In genomic region chr7:150322833-150323681, GRCh38 we compare ENCODE assay signal across 1 cellular context.
TF ChIP-seq lines count a peak whose summit lies in the region.

ACTR3C (minus strand) TSS chr7:150323545; CDS start chr7:150295296, 28,249 bp downstream.
LRRC61 (plus strand) TSS chr7:150323355; CDS start chr7:150336862, 13,507 bp downstream.

TF ChIP-seq in K562, 482 proteins besides CTCF, POLR2A, EP300 and RAD21 (continued from another document):
- TF ChIP-seq, protein P1, sequence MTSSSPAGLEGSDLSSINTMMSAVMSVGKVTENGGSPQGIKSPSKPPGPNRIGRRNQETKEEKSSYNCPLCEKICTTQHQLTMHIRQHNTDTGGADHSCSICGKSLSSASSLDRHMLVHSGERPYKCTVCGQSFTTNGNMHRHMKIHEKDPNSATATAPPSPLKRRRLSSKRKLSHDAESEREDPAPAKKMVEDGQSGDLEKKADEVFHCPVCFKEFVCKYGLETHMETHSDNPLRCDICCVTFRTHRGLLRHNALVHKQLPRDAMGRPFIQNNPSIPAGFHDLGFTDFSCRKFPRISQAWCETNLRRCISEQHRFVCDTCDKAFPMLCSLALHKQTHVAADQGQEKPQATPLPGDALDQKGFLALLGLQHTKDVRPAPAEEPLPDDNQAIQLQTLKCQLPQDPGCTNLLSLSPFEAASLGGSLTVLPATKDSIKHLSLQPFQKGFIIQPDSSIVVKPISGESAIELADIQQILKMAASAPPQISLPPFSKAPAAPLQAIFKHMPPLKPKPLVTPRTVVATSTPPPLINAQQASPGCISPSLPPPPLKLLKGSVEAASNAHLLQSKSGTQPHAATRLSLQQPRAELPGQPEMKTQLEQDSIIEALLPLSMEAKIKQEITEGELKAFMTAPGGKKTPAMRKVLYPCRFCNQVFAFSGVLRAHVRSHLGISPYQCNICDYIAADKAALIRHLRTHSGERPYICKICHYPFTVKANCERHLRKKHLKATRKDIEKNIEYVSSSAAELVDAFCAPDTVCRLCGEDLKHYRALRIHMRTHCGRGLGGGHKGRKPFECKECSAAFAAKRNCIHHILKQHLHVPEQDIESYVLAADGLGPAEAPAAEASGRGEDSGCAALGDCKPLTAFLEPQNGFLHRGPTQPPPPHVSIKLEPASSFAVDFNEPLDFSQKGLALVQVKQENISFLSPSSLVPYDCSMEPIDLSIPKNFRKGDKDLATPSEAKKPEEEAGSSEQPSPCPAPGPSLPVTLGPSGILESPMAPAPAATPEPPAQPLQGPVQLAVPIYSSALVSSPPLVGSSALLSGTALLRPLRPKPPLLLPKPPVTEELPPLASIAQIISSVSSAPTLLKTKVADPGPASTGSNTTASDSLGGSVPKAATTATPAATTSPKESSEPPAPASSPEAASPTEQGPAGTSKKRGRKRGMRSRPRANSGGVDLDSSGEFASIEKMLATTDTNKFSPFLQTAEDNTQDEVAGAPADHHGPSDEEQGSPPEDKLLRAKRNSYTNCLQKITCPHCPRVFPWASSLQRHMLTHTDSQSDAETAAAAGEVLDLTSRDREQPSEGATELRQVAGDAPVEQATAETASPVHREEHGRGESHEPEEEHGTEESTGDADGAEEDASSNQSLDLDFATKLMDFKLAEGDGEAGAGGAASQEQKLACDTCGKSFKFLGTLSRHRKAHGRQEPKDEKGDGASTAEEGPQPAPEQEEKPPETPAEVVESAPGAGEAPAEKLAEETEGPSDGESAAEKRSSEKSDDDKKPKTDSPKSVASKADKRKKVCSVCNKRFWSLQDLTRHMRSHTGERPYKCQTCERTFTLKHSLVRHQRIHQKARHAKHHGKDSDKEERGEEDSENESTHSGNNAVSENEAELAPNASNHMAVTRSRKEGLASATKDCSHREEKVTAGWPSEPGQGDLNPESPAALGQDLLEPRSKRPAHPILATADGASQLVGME (CRISPR knock-in tag; IDR thresholded peaks at IDR 0.05), result peak; percentile 96
- TF ChIP-seq PTRF (tag; IDR thresholded peaks at IDR 0.05), result no peak
- TF ChIP-seq ZNF707 (CRISPR knock-in tag; conservative IDR thresholded peaks at IDR 0.05), result 0 out of 2 replicates have a peak, but pooled peaks have one; percentile 12
- peak; percentile 70; the same call in 1 of the 2 replicates for TF ChIP-seq ATF4 (CRISPR knock-in tag; IDR thresholded peaks at IDR 0.05)
- no peak for TF ChIP-seq RBM25 (IDR thresholded peaks at IDR 0.05; ENCODE audit: low read depth, low read length, severe bottlenecking)
- peak; percentile 64 for TF ChIP-seq ZNF143 (CRISPR knock-in tag; IDR thresholded peaks at IDR 0.05)
- TF ChIP-seq BRCA1 (IDR thresholded peaks at IDR 0.05), result no peak
- no peak for TF ChIP-seq BRCA1 (CRISPR knock-in tag; IDR thresholded peaks at IDR 0.05)
- no peak for TF ChIP-seq ZNF398 (CRISPR knock-in tag; IDR thresholded peaks at IDR 0.05)
- 0 out of 2 replicates have a peak, but pooled peaks have one; percentile 37 for TF ChIP-seq ZFP1 (CRISPR knock-in tag; IDR thresholded peaks at IDR 0.05)
- TF ChIP-seq MAFG (tag; conservative IDR thresholded peaks at IDR 0.05), result no peak
- TF ChIP-seq NFIX (CRISPR knock-in tag; IDR thresholded peaks at IDR 0.05; ENCODE audit: low read depth), result no peak
- TF ChIP-seq HOMEZ (CRISPR knock-in tag; IDR thresholded peaks at IDR 0.05), result peak; percentile 83; the same call in 1 of the 2 replicates
- TF ChIP-seq GATAD2B (IDR thresholded peaks at IDR 0.05; ENCODE audit: borderline replicate concordance), result peak; percentile 16
- TF ChIP-seq ZNF311 (CRISPR knock-in tag; IDR thresholded peaks at IDR 0.05), result 0 out of 2 replicates have a peak, but pooled peaks have one; percentile 76
- peak; percentile 95 for TF ChIP-seq ZBTB43 (CRISPR knock-in tag; IDR thresholded peaks at IDR 0.05)
- TF ChIP-seq POU5F1 (IDR thresholded peaks at IDR 0.05; ENCODE audit: borderline replicate concordance, low read depth, low read length, partially characterized antibody), result peak; percentile 12
- TF ChIP-seq ZNF232 (CRISPR knock-in tag; IDR thresholded peaks at IDR 0.05), result peak; percentile 97
- TF ChIP-seq, protein P2, sequence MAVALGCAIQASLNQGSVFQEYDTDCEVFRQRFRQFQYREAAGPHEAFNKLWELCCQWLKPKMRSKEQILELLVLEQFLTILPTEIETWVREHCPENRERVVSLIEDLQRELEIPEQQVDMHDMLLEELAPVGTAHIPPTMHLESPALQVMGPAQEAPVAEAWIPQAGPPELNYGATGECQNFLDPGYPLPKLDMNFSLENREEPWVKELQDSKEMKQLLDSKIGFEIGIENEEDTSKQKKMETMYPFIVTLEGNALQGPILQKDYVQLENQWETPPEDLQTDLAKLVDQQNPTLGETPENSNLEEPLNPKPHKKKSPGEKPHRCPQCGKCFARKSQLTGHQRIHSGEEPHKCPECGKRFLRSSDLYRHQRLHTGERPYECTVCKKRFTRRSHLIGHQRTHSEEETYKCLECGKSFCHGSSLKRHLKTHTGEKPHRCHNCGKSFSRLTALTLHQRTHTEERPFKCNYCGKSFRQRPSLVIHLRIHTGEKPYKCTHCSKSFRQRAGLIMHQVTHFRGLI (CRISPR knock-in tag; IDR thresholded peaks at IDR 0.05), result peak; percentile 87; the same call in 1 of the 2 replicates
- peak; percentile 88 for TF ChIP-seq ZNF431 (CRISPR knock-in tag; IDR thresholded peaks at IDR 0.05)
- TF ChIP-seq LCOR (CRISPR knock-in tag; IDR thresholded peaks at IDR 0.05), result peak; percentile 95
- TF ChIP-seq ZNF174 (CRISPR knock-in tag; IDR thresholded peaks at IDR 0.05), result 0 out of 2 replicates have a peak, but pooled peaks have one; percentile 4
- no peak for TF ChIP-seq ZNF124 (CRISPR knock-in tag; IDR thresholded peaks at IDR 0.05)
- peak; percentile 56; the same call in 1 of the 2 replicates for TF ChIP-seq ZZZ3 (IDR thresholded peaks at IDR 0.05)
- TF ChIP-seq POLR3A (IDR thresholded peaks at IDR 0.05; ENCODE audit: borderline replicate concordance, extremely low read depth, insufficient read depth, insufficient read length), result no peak
- no peak for TF ChIP-seq ZNF507 (tag; conservative IDR thresholded peaks at IDR 0.05)
- TF ChIP-seq BRD9 (IDR thresholded peaks at IDR 0.05; ENCODE audit: low read depth, partially characterized antibody), result peak; percentile 96
- TF ChIP-seq, protein P3, sequence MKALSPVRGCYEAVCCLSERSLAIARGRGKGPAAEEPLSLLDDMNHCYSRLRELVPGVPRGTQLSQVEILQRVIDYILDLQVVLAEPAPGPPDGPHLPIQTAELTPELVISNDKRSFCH (CRISPR knock-in tag; IDR thresholded peaks at IDR 0.05), result no peak
- TF ChIP-seq, protein P3 (tag; IDR thresholded peaks at IDR 0.05), result peak; percentile 97
- TF ChIP-seq ZNF239 (CRISPR knock-in tag; IDR thresholded peaks at IDR 0.05), result peak; percentile 51
- no peak for TF ChIP-seq PHF20 (IDR thresholded peaks at IDR 0.05; ENCODE audit: partially characterized antibody)
- TF ChIP-seq ZNF24 (IDR thresholded peaks at IDR 0.05), result peak; percentile 52
- TF ChIP-seq, protein P4, sequence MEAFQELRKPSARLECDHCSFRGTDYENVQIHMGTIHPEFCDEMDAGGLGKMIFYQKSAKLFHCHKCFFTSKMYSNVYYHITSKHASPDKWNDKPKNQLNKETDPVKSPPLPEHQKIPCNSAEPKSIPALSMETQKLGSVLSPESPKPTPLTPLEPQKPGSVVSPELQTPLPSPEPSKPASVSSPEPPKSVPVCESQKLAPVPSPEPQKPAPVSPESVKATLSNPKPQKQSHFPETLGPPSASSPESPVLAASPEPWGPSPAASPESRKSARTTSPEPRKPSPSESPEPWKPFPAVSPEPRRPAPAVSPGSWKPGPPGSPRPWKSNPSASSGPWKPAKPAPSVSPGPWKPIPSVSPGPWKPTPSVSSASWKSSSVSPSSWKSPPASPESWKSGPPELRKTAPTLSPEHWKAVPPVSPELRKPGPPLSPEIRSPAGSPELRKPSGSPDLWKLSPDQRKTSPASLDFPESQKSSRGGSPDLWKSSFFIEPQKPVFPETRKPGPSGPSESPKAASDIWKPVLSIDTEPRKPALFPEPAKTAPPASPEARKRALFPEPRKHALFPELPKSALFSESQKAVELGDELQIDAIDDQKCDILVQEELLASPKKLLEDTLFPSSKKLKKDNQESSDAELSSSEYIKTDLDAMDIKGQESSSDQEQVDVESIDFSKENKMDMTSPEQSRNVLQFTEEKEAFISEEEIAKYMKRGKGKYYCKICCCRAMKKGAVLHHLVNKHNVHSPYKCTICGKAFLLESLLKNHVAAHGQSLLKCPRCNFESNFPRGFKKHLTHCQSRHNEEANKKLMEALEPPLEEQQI (IDR thresholded peaks at IDR 0.05), result no peak; the same call in 1 of the 2 replicates
- TF ChIP-seq MIER1 (IDR thresholded peaks at IDR 0.05; ENCODE audit: low read depth), result no peak
- TF ChIP-seq, protein P5, sequence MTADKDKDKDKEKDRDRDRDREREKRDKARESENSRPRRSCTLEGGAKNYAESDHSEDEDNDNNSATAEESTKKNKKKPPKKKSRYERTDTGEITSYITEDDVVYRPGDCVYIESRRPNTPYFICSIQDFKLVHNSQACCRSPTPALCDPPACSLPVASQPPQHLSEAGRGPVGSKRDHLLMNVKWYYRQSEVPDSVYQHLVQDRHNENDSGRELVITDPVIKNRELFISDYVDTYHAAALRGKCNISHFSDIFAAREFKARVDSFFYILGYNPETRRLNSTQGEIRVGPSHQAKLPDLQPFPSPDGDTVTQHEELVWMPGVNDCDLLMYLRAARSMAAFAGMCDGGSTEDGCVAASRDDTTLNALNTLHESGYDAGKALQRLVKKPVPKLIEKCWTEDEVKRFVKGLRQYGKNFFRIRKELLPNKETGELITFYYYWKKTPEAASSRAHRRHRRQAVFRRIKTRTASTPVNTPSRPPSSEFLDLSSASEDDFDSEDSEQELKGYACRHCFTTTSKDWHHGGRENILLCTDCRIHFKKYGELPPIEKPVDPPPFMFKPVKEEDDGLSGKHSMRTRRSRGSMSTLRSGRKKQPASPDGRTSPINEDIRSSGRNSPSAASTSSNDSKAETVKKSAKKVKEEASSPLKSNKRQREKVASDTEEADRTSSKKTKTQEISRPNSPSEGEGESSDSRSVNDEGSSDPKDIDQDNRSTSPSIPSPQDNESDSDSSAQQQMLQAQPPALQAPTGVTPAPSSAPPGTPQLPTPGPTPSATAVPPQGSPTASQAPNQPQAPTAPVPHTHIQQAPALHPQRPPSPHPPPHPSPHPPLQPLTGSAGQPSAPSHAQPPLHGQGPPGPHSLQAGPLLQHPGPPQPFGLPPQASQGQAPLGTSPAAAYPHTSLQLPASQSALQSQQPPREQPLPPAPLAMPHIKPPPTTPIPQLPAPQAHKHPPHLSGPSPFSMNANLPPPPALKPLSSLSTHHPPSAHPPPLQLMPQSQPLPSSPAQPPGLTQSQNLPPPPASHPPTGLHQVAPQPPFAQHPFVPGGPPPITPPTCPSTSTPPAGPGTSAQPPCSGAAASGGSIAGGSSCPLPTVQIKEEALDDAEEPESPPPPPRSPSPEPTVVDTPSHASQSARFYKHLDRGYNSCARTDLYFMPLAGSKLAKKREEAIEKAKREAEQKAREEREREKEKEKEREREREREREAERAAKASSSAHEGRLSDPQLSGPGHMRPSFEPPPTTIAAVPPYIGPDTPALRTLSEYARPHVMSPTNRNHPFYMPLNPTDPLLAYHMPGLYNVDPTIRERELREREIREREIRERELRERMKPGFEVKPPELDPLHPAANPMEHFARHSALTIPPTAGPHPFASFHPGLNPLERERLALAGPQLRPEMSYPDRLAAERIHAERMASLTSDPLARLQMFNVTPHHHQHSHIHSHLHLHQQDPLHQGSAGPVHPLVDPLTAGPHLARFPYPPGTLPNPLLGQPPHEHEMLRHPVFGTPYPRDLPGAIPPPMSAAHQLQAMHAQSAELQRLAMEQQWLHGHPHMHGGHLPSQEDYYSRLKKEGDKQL (CRISPR knock-in tag; IDR thresholded peaks at IDR 0.05; ENCODE audit: borderline replicate concordance), result no peak; the same call in 1 of the 2 replicates
